Comparison of ENCODE assay signal across 1 cellular context in the genomic region with DNA sequence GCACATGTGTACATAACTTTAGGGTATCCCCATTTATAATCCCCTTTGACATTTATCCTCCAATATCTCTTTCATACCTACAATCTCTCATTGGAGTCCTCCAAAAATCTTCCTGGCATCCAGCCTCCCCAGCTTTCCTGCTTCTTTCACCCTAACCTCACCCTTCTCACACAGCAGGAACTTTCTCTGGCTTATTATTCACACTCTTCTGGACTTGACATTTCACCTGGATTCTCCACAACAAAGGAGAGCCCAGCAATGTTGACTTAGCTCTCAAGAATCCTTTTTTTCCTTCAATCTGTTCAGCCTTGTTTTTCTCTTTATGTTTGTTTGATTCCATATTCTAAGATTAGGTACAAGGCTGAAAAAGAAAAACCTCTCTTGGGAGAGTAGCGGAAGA.
TF ChIP-seq lines count a peak whose summit lies in the region.

No MANE protein-coding gene starts in this region.

TF ChIP-seq in GM23338, 12 proteins besides CTCF, POLR2A, EP300 and RAD21 (continued from another document):
- TF ChIP-seq, protein P1, sequence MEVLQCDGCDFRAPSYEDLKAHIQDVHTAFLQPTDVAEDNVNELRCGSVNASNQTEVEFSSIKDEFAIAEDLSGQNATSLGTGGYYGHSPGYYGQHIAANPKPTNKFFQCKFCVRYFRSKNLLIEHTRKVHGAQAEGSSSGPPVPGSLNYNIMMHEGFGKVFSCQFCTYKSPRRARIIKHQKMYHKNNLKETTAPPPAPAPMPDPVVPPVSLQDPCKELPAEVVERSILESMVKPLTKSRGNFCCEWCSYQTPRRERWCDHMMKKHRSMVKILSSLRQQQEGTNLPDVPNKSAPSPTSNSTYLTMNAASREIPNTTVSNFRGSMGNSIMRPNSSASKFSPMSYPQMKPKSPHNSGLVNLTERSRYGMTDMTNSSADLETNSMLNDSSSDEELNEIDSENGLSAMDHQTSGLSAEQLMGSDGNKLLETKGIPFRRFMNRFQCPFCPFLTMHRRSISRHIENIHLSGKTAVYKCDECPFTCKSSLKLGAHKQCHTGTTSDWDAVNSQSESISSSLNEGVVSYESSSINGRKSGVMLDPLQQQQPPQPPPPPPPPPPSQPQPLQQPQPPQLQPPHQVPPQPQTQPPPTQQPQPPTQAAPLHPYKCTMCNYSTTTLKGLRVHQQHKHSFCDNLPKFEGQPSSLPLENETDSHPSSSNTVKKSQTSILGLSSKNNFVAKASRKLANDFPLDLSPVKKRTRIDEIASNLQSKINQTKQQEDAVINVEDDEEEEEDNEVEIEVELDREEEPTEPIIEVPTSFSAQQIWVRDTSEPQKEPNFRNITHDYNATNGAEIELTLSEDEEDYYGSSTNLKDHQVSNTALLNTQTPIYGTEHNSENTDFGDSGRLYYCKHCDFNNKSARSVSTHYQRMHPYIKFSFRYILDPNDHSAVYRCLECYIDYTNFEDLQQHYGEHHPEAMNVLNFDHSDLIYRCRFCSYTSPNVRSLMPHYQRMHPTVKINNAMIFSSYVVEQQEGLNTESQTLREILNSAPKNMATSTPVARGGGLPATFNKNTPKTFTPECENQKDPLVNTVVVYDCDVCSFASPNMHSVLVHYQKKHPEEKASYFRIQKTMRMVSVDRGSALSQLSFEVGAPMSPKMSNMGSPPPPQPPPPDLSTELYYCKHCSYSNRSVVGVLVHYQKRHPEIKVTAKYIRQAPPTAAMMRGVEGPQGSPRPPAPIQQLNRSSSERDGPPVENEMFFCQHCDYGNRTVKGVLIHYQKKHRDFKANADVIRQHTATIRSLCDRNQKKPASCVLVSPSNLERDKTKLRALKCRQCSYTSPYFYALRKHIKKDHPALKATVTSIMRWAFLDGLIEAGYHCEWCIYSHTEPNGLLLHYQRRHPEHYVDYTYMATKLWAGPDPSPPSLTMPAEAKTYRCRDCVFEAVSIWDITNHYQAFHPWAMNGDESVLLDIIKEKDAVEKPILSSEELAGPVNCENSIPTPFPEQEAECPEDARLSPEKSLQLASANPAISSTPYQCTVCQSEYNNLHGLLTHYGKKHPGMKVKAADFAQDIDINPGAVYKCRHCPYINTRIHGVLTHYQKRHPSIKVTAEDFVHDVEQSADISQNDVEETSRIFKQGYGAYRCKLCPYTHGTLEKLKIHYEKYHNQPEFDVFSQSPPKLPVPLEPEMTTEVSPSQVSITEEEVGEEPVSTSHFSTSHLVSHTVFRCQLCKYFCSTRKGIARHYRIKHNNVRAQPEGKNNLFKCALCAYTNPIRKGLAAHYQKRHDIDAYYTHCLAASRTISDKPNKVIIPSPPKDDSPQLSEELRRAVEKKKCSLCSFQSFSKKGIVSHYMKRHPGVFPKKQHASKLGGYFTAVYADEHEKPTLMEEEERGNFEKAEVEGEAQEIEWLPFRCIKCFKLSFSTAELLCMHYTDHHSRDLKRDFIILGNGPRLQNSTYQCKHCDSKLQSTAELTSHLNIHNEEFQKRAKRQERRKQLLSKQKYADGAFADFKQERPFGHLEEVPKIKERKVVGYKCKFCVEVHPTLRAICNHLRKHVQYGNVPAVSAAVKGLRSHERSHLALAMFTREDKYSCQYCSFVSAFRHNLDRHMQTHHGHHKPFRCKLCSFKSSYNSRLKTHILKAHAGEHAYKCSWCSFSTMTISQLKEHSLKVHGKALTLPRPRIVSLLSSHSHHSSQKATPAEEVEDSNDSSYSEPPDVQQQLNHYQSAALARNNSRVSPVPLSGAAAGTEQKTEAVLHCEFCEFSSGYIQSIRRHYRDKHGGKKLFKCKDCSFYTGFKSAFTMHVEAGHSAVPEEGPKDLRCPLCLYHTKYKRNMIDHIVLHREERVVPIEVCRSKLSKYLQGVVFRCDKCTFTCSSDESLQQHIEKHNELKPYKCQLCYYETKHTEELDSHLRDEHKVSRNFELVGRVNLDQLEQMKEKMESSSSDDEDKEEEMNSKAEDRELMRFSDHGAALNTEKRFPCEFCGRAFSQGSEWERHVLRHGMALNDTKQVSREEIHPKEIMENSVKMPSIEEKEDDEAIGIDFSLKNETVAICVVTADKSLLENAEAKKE (CRISPR knock-in tag; IDR thresholded peaks at IDR 0.05) = no peak
- TF ChIP-seq, protein P2, sequence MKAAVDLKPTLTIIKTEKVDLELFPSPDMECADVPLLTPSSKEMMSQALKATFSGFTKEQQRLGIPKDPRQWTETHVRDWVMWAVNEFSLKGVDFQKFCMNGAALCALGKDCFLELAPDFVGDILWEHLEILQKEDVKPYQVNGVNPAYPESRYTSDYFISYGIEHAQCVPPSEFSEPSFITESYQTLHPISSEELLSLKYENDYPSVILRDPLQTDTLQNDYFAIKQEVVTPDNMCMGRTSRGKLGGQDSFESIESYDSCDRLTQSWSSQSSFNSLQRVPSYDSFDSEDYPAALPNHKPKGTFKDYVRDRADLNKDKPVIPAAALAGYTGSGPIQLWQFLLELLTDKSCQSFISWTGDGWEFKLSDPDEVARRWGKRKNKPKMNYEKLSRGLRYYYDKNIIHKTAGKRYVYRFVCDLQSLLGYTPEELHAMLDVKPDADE (IDR thresholded peaks at IDR 0.05) = no peak
- TF ChIP-seq CREB1 (CRISPR knock-in tag; IDR thresholded peaks at IDR 0.05; ENCODE audit: low read depth) (no peak), NANOG (IDR thresholded peaks at IDR 0.05; ENCODE audit: borderline replicate concordance) (no peak), EZH2 (IDR thresholded peaks at IDR 0.05; ENCODE audit: low read depth, unreplicated experiment) (no peak), JUNB (IDR thresholded peaks at IDR 0.05; ENCODE audit: unreplicated experiment) (no peak), STAT1 (IDR thresholded peaks at IDR 0.05; ENCODE audit: unreplicated experiment) (no peak)
- TF ChIP-seq, protein P3, sequence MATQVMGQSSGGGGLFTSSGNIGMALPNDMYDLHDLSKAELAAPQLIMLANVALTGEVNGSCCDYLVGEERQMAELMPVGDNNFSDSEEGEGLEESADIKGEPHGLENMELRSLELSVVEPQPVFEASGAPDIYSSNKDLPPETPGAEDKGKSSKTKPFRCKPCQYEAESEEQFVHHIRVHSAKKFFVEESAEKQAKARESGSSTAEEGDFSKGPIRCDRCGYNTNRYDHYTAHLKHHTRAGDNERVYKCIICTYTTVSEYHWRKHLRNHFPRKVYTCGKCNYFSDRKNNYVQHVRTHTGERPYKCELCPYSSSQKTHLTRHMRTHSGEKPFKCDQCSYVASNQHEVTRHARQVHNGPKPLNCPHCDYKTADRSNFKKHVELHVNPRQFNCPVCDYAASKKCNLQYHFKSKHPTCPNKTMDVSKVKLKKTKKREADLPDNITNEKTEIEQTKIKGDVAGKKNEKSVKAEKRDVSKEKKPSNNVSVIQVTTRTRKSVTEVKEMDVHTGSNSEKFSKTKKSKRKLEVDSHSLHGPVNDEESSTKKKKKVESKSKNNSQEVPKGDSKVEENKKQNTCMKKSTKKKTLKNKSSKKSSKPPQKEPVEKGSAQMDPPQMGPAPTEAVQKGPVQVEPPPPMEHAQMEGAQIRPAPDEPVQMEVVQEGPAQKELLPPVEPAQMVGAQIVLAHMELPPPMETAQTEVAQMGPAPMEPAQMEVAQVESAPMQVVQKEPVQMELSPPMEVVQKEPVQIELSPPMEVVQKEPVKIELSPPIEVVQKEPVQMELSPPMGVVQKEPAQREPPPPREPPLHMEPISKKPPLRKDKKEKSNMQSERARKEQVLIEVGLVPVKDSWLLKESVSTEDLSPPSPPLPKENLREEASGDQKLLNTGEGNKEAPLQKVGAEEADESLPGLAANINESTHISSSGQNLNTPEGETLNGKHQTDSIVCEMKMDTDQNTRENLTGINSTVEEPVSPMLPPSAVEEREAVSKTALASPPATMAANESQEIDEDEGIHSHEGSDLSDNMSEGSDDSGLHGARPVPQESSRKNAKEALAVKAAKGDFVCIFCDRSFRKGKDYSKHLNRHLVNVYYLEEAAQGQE (IDR thresholded peaks at IDR 0.05; ENCODE audit: unreplicated experiment) = no peak
